In genomic region chr10:59894114-59894513, GRCh38 we compare ENCODE assay signal across 9 cellular contexts. TPM values are rescaled to one million over a fixed set of nuclear protein-coding genes. Genes with fewer than 3 reads are reported as not detected.
A peak's percentile ranks its signal among the peaks of the same experiment; 100 is the strongest.
DNase-seq lines count a peak whose midpoint lies in the region; ATAC-seq and TF ChIP-seq lines count a peak whose summit lies in the region.
"Had no signal": no experiment of that assay in that cellular context is flagged by ENCODE, and none has a peak within 500 bp of the region (broad histone marks: within the 10 kb centered on the region; RNA-seq: fewer than 3 reads in every experiment).

No MANE protein-coding gene starts in this region.

- H3K27me3 ChIP-seq in OCI-LY1 (ENCODE audit: insufficient read depth, low read length) (no peaks in the 10 kb centered on the region), fibroblast of lung (ENCODE audit: control insufficient read depth, insufficient read depth, low read length) (no peaks in the 10 kb centered on the region), neural progenitor cell (no peaks in the 10 kb centered on the region)
- H3K27me3 ChIP-seq in CD4-positive, alpha-beta T cell (ENCODE audit: control insufficient read depth, insufficient read depth, low read length): no peaks in the 10 kb centered on the region

- H3K27me3 Mint-ChIP-seq in neural progenitor cell (ENCODE audit: insufficient read depth, low read depth): no peaks in the 10 kb centered on the region
- H3K27me3 Mint-ChIP-seq in CD4-positive, alpha-beta T cell: no peaks in the 10 kb centered on the region

- H3F3A ChIP-seq in OCI-LY1 (ENCODE audit: insufficient read depth, low read length) (no peaks in the 10 kb centered on the region), neural progenitor cell (ENCODE audit: low read depth) (no peaks in the 10 kb centered on the region)

- no peaks in the 10 kb centered on the region for H3K9me2 ChIP-seq in OCI-LY1 (ENCODE audit: low read depth, low read length)

- H3K4me3 ChIP-seq in OCI-LY1 (ENCODE audit: low read depth, low read length, poor library complexity, severe bottlenecking) (no peak overlapping the region), fibroblast of lung (replicated peaks in 1 of 4; ENCODE audit: control extremely low read depth in 1 of 4, insufficient read depth in 1 of 4, low read depth in 3 of 4, low read length in 4 of 4) (no peak overlapping the region), neural progenitor cell (no peak overlapping the region)

- H3K27ac Mint-ChIP-seq in neural progenitor cell: peak overlapping the region; percentile 9
- no peak overlapping the region for H3K27ac Mint-ChIP-seq in CD4-positive, alpha-beta T cell

- DNase-seq in Ammon's horn (ENCODE audit: low spot score): peak; percentile 85
- DNase-seq in fibroblast of lung (ENCODE audit: low read depth in 2 of 2): peak; percentile 85 to 96
- no peak for DNase-seq in neural progenitor cell (ENCODE audit: low spot score)
- no peak for DNase-seq in stimulated activated naive CD8-positive, alpha-beta T cell treated with anti-CD3 and anti-CD28 coated beads, Interleukin-15, Interleukin-2, amounts not matched to agents 100 U/mL and 50 U/mL, for 24 hours
- DNase-seq in LoVo (ENCODE audit: low spot score): no peak
- no peak for DNase-seq in CD4-positive, alpha-beta T cell
- DNase-seq: activated T-cell treated with anti-CD3 and anti-CD28 coated beads, Interleukin-2, amount 50 U/mL, for 1 hour had no signal

- no peak for ATAC-seq in stimulated activated naive CD8-positive, alpha-beta T cell treated with anti-CD3 and anti-CD28 coated beads, Interleukin-15, Interleukin-2, amounts not matched to agents 100 U/mL and 50 U/mL, for 24 hours
- no peak for ATAC-seq in GM18517 (IDR thresholded peaks at IDR 0.05; ENCODE audit: unreplicated experiment)
- ATAC-seq in CD4-positive, alpha-beta T cell (ENCODE audit: poor library complexity): no peak

- peak overlapping the region; percentile 24 for H3K27ac ChIP-seq in OCI-LY1 (ENCODE audit: low read depth, low read length, poor library complexity, severe bottlenecking)
- no peak overlapping the region for H3K27ac ChIP-seq in fibroblast of lung (ENCODE audit: insufficient read depth, low read length)
- no peak overlapping the region for H3K27ac ChIP-seq in neural progenitor cell
- H3K27ac ChIP-seq in CD4-positive, alpha-beta T cell (ENCODE audit: low read depth, low read length): no peak overlapping the region

- no peak overlapping the region for H3K4me3 Mint-ChIP-seq in neural progenitor cell
- no peak overlapping the region for H3K4me3 Mint-ChIP-seq in CD4-positive, alpha-beta T cell

- H4K20me1 ChIP-seq in OCI-LY1 (ENCODE audit: insufficient read depth, low read length): no peaks in the 10 kb centered on the region
- peaks cover 3% of the 10 kb centered on the region for H4K20me1 ChIP-seq in fibroblast of lung (ENCODE audit: control insufficient read depth, extremely low read depth, insufficient read depth, low read length)
- peaks cover 57% of the 10 kb centered on the region for H4K20me1 ChIP-seq in neural progenitor cell (ENCODE audit: low read depth)

- H3K9me3 Mint-ChIP-seq in neural progenitor cell: no peaks in the 10 kb centered on the region
- H3K9me3 Mint-ChIP-seq in CD4-positive, alpha-beta T cell: no peaks in the 10 kb centered on the region

- H3K9me3 ChIP-seq in OCI-LY1 (ENCODE audit: low read length) (no peaks in the 10 kb centered on the region), fibroblast of lung (ENCODE audit: control insufficient read depth, insufficient read depth, low read depth, low read length) (no peaks in the 10 kb centered on the region), neural progenitor cell (ENCODE audit: low read depth) (no peaks in the 10 kb centered on the region)
- H3K9me3 ChIP-seq in CD4-positive, alpha-beta T cell (ENCODE audit: control insufficient read depth, low read length): no peaks in the 10 kb centered on the region

- peaks cover 15% of the 10 kb centered on the region for H3K4me1 Mint-ChIP-seq in neural progenitor cell
- peaks cover 78% of the 10 kb centered on the region for H3K4me1 Mint-ChIP-seq in CD4-positive, alpha-beta T cell (ENCODE audit: low read depth)

- POLR2A ChIA-PET in CD4-positive, alpha-beta T cell (lab: Charles Lee): no interaction called here

- peaks cover 32% of the 10 kb centered on the region for H3K36me3 ChIP-seq in OCI-LY1 (ENCODE audit: insufficient read depth, low read length)
- H3K36me3 ChIP-seq in fibroblast of lung (ENCODE audit: control insufficient read depth, insufficient read depth, low read length): no peaks in the 10 kb centered on the region
- no peaks in the 10 kb centered on the region for H3K36me3 ChIP-seq in neural progenitor cell

- CTCF ChIA-PET in CD4-positive, alpha-beta T cell (lab: Charles Lee): no interaction called here

- H3K9ac ChIP-seq in OCI-LY1 (ENCODE audit: low read length): no peak overlapping the region
- no peak overlapping the region for H3K9ac ChIP-seq in fibroblast of lung (ENCODE audit: insufficient read depth, low read length)
- H3K9ac ChIP-seq in neural progenitor cell: no peak overlapping the region

- intact Hi-C loops in CD4-positive, alpha-beta T cell (cut with DNase I, micrococcal nuclease): no loop called here

- H2AFZ ChIP-seq in OCI-LY1 (ENCODE audit: low read length) (no peak overlapping the region), fibroblast of lung (ENCODE audit: low read length) (no peak overlapping the region), neural progenitor cell (replicated peaks) (no peak overlapping the region)

- H3K4me1 ChIP-seq in OCI-LY1 (ENCODE audit: insufficient read depth, low read length, severe bottlenecking): peaks cover 63% of the 10 kb centered on the region
- H3K4me1 ChIP-seq in fibroblast of lung (ENCODE audit: control insufficient read depth, extremely low read depth, insufficient read depth, low read length): peaks cover 7% of the 10 kb centered on the region
- H3K4me1 ChIP-seq in neural progenitor cell: peaks cover 4% of the 10 kb centered on the region

- peak overlapping the region; percentile 6; the same call in 1 of the 2 replicates for H3K4me2 ChIP-seq in OCI-LY1 (ENCODE audit: low read length)
- no peak overlapping the region for H3K4me2 ChIP-seq in fibroblast of lung (ENCODE audit: extremely low read depth, insufficient read depth, low read length)
- no peak overlapping the region for H3K4me2 ChIP-seq in neural progenitor cell

- peaks cover 6% of the 10 kb centered on the region for H3K36me3 Mint-ChIP-seq in neural progenitor cell
- peaks cover 12% of the 10 kb centered on the region for H3K36me3 Mint-ChIP-seq in CD4-positive, alpha-beta T cell (ENCODE audit: low read depth)

- peaks cover 90% of the 10 kb centered on the region for H3K79me2 ChIP-seq in OCI-LY1 (ENCODE audit: insufficient read depth, low read length)
- H3K79me2 ChIP-seq in fibroblast of lung (ENCODE audit: control insufficient read depth, insufficient read depth, low read length): peaks cover 24% of the 10 kb centered on the region
- H3K79me2 ChIP-seq in neural progenitor cell (ENCODE audit: low read depth): peaks cover 100% of the 10 kb centered on the region

- TF ChIP-seq CTCF in OCI-LY1 (IDR thresholded peaks at IDR 0.05; ENCODE audit: low read length) (no peak), fibroblast of lung (conservative IDR thresholded peaks at IDR 0.05 in 1 of 2, IDR thresholded peaks at IDR 0.05 in 1 of 2; ENCODE audit: low read depth in 1 of 2, low read length in 2 of 2) (no peak), neural progenitor cell (IDR thresholded peaks at IDR 0.05) (no peak)
- no peak for TF ChIP-seq CTCF in CD4-positive, alpha-beta T cell (IDR thresholded peaks at IDR 0.05)

RNA-seq across cellular contexts. Expression of gene CCDC6, which starts 12.2 kb away (rescaled TPM):
- total RNA-seq in fibroblast of lung (30.0 and 35.5 TPM in 2 replicates), neural progenitor cell (ENCODE audit: low replicate concordance) (23.1 and 29.4 TPM in 2 replicates)
- polyA plus RNA-seq in fibroblast of lung: 45.1 and 51.2 TPM in 2 replicates
- polyA plus RNA-seq in fibroblast of lung (2012): 26.1 and 31.2 TPM in 2 replicates
- polyA minus RNA-seq in fibroblast of lung (ENCODE audit: low replicate concordance): 24.7 and 26.4 TPM in 2 replicates
- 10 to 100 TPM; 21.6 to 22.1 TPM for total RNA-seq in CD4-positive, alpha-beta T cell

Comparison
In these comparisons a context has a peak if more than half of its experiments do, and no peak if none do; other contexts are left out.
1. DNase-seq: peak in Ammon's horn (single experiment) and fibroblast of lung (2 of 2); none in neural progenitor cell (single experiment), stimulated activated naive CD8-positive, alpha-beta T cell treated with anti-CD3 and anti-CD28 coated beads, Interleukin-15, Interleukin-2, amounts not matched to agents 100 U/mL and 50 U/mL, for 24 hours (single experiment), LoVo (single experiment) and CD4-positive, alpha-beta T cell (0 of 10).